Comparison of ENCODE assay signal across 25 cellular contexts in genomic region chr9:124457079-124457886, GRCh38. TPM values are rescaled to one million over a fixed set of nuclear protein-coding genes. Genes with fewer than 3 reads are reported as not detected.
"Had no signal": no experiment of that assay in that cellular context is flagged by ENCODE, and none has a peak within 500 bp of the region (broad histone marks: within the 10 kb centered on the region; RNA-seq: fewer than 3 reads in every experiment).

No MANE protein-coding gene starts in this region.

- H3K36me3 ChIP-seq: esophagus squamous epithelium, gastrocnemius medialis, left lung had no signal

- H3K27ac Mint-ChIP-seq: activated B cell treated with CpG ODN at 0.5 μM for 24 hours; activated CD4-positive, alpha-beta T cell treated with anti-CD3 and anti-CD28 coated beads for 36 hours; activated T-helper 1 cell treated with anti-CD3 and anti-CD28 coated beads, Interleukin-12 subunit alpha, Interleukin-12 subunit beta, Interleukin-2, Interleukin-4 antibody, amounts not matched to agents 30 ng/mL and 10 ng/mL and 1 ng/mL, durations not matched to agents 14 hours and 24 hours and 36 hours; stimulated activated naive B cell treated with anti-CD40 and anti-IgM and Interleukin-4, amounts not matched to agents 10 μg/mL and 1 μg/mL and 100 μg/mL, for 72 hours; T-cell; T-helper 2 cell treated with Interferon-gamma antibody and Interleukin-4, amounts not matched to agents 5 μg/mL and 100 μg/mL, for 36 hours had no signal

- H3K27me3 ChIP-seq: testis had no signal

- H3K4me1 ChIP-seq: parathyroid adenoma, testis had no signal

- DNase-seq: activated B cell treated with CpG ODN at 0.5 μM for 24 hours; activated CD4-positive, alpha-beta T cell treated with anti-CD3 and anti-CD28 coated beads for 36 hours; activated CD4-positive, alpha-beta T cell treated with anti-CD3 and anti-CD28 coated beads, Interleukin-2, amount 50 U/mL, for 4 hours; activated gamma-delta T cell; activated naive CD4-positive, alpha-beta T cell treated with anti-CD3 and anti-CD28 coated beads, Interleukin-2, amount 50 U/mL, for 16 hours; esophagus squamous epithelium; gastrocnemius medialis; hippocampal formation; kidney glomerular epithelial cell; naive thymus-derived CD8-positive, alpha-beta T cell; stimulated activated CD4-positive, alpha-beta T cell treated with anti-CD3 and anti-CD28 coated beads, Interleukin-2, amount 100 ng/mL, for 48 hours; stimulated activated CD8-positive, alpha-beta memory T cell treated with anti-CD3 and anti-CD28 coated beads, Interleukin-4, amount 100 ng/mL, for 48 hours; stimulated activated naive B cell treated with anti-CD40 and anti-IgM and Interleukin-4, amounts not matched to agents 10 μg/mL and 1 μg/mL and 100 μg/mL, for 72 hours; T-cell; testis; trophoblast cell had no signal

- H3K27ac ChIP-seq: coronary artery, esophagus squamous epithelium, gastrocnemius medialis, left lung, parathyroid adenoma, testis had no signal

- ATAC-seq: activated CD4-positive, alpha-beta T cell treated with anti-CD3 and anti-CD28 coated beads for 36 hours; gastrocnemius medialis; left lung; naive thymus-derived CD8-positive, alpha-beta T cell; sciatic nerve; stimulated activated naive B cell treated with anti-CD40 and anti-IgM and Interleukin-4, amounts not matched to agents 10 μg/mL and 1 μg/mL and 100 μg/mL, for 72 hours; T-cell had no signal

- H3K9me3 ChIP-seq: esophagus squamous epithelium, gastrocnemius medialis, testis had no signal

- H3K9me3 Mint-ChIP-seq: activated B cell treated with CpG ODN at 0.5 μM for 24 hours; activated T-helper 1 cell treated with anti-CD3 and anti-CD28 coated beads, Interleukin-12 subunit alpha, Interleukin-12 subunit beta, Interleukin-2, Interleukin-4 antibody, amounts not matched to agents 30 ng/mL and 10 ng/mL and 1 ng/mL, durations not matched to agents 14 hours and 24 hours and 36 hours; T-helper 2 cell treated with Interferon-gamma antibody and Interleukin-4, amounts not matched to agents 5 μg/mL and 100 μg/mL, for 36 hours had no signal

- H3K4me1 Mint-ChIP-seq: activated B cell treated with CpG ODN at 0.5 μM for 24 hours; activated CD4-positive, alpha-beta T cell treated with anti-CD3 and anti-CD28 coated beads for 36 hours; naive thymus-derived CD8-positive, alpha-beta T cell; stimulated activated naive B cell treated with anti-CD40 and anti-IgM and Interleukin-4, amounts not matched to agents 10 μg/mL and 1 μg/mL and 100 μg/mL, for 72 hours; T-cell had no signal

- H3K36me3 Mint-ChIP-seq: stimulated activated naive B cell treated with anti-CD40 and anti-IgM and Interleukin-4, amounts not matched to agents 10 μg/mL and 1 μg/mL and 100 μg/mL, for 72 hours; T-cell had no signal

- H3K4me3 Mint-ChIP-seq: activated B cell treated with CpG ODN at 0.5 μM for 24 hours; activated CD4-positive, alpha-beta T cell treated with anti-CD3 and anti-CD28 coated beads for 36 hours; activated T-helper 1 cell treated with anti-CD3 and anti-CD28 coated beads, Interleukin-12 subunit alpha, Interleukin-12 subunit beta, Interleukin-2, Interleukin-4 antibody, amounts not matched to agents 30 ng/mL and 10 ng/mL and 1 ng/mL, durations not matched to agents 14 hours and 24 hours and 36 hours; naive thymus-derived CD8-positive, alpha-beta T cell; stimulated activated naive B cell treated with anti-CD40 and anti-IgM and Interleukin-4, amounts not matched to agents 10 μg/mL and 1 μg/mL and 100 μg/mL, for 72 hours; T-cell; T-helper 2 cell treated with Interferon-gamma antibody and Interleukin-4, amounts not matched to agents 5 μg/mL and 100 μg/mL, for 36 hours had no signal

- H3K4me3 ChIP-seq: coronary artery, esophagus squamous epithelium, gastrocnemius medialis, left lung, smooth muscle cell, testis had no signal

RNA-seq across cellular contexts. Expression of gene ADGRD2, which starts 7.0 kb away (rescaled TPM):
- total RNA-seq: activated B cell treated with CpG ODN at 0.5 μM for 24 hours; activated CD4-positive, alpha-beta T cell treated with anti-CD3 and anti-CD28 coated beads for 36 hours; activated T-helper 1 cell treated with anti-CD3 and anti-CD28 coated beads, Interleukin-12 subunit alpha, Interleukin-12 subunit beta, Interleukin-2, Interleukin-4 antibody, amounts not matched to agents 30 ng/mL and 10 ng/mL and 1 ng/mL, durations not matched to agents 14 hours and 24 hours and 36 hours; astrocyte; gastrocnemius medialis; left lung; lung microvascular endothelial cell; naive thymus-derived CD8-positive, alpha-beta T cell; sciatic nerve; smooth muscle cell; T-cell had no signal

RNA-seq across cellular contexts. Expression of gene NR5A1, which starts 49.9 kb away (rescaled TPM):
- total RNA-seq: activated B cell treated with CpG ODN at 0.5 μM for 24 hours; activated CD4-positive, alpha-beta T cell treated with anti-CD3 and anti-CD28 coated beads for 36 hours; activated T-helper 1 cell treated with anti-CD3 and anti-CD28 coated beads, Interleukin-12 subunit alpha, Interleukin-12 subunit beta, Interleukin-2, Interleukin-4 antibody, amounts not matched to agents 30 ng/mL and 10 ng/mL and 1 ng/mL, durations not matched to agents 14 hours and 24 hours and 36 hours; astrocyte; esophagus squamous epithelium; gastrocnemius medialis; lung microvascular endothelial cell; naive thymus-derived CD8-positive, alpha-beta T cell; sciatic nerve; smooth muscle cell had no signal
